Comparison of ENCODE assay signal across 10 cellular contexts in genomic region chr17:66855204-66855603, GRCh38. TPM values are rescaled to one million over a fixed set of nuclear protein-coding genes. Genes with fewer than 3 reads are reported as not detected.
A peak's percentile ranks its signal among the peaks of the same experiment; 100 is the strongest.
DNase-seq lines count a peak whose midpoint lies in the region; ATAC-seq and TF ChIP-seq lines count a peak whose summit lies in the region.
"Had no signal": no experiment of that assay in that cellular context is flagged by ENCODE, and none has a peak within 500 bp of the region (broad histone marks: within the 10 kb centered on the region; RNA-seq: fewer than 3 reads in every experiment).

No MANE protein-coding gene starts in this region.

- ATAC-seq in GM19328 (IDR thresholded peaks at IDR 0.05; ENCODE audit: unreplicated experiment) (no peak), GM21825 (IDR thresholded peaks at IDR 0.05; ENCODE audit: unreplicated experiment) (no peak)

- no peak overlapping the region for H3K4me3 Mint-ChIP-seq in HFFc6

- no peak for DNase-seq in HFFc6
- DNase-seq in activated CD8-positive, alpha-beta memory T cell treated with anti-CD3 and anti-CD28 coated beads, Interleukin-2, amount 50 U/mL, for 48 hours: peak; percentile 78
- DNase-seq in kidney epithelial cell (ENCODE audit: low read depth): no peak
- no peak for DNase-seq in anterior cingulate cortex (lab: John Stamatoyannopoulos, UW)
- DNase-seq in medulla oblongata (ENCODE audit: extremely low spot score): no peak
- DNase-seq: NCI-H446 had no signal

- no peak overlapping the region for H3K27ac ChIP-seq in C4-2B

- H3K27me3 Mint-ChIP-seq in HFFc6 (ENCODE audit: insufficient read depth): peaks cover 9% of the 10 kb centered on the region

- no peak overlapping the region for H3K27ac Mint-ChIP-seq in HFFc6

- H3K36me3 Mint-ChIP-seq in HFFc6 (ENCODE audit: low read depth): no peaks in the 10 kb centered on the region

- no peaks in the 10 kb centered on the region for H3K27me3 ChIP-seq in kidney epithelial cell (ENCODE audit: control insufficient read depth, insufficient read depth, low read length)

- no peak overlapping the region for H3K4me3 ChIP-seq in kidney epithelial cell (ENCODE audit: low read depth, low read length)

- H3K9me3 Mint-ChIP-seq in HFFc6: peaks cover 8% of the 10 kb centered on the region; the same call in 1 of the 2 replicates

- no peaks in the 10 kb centered on the region for H3K36me3 ChIP-seq in kidney epithelial cell (ENCODE audit: control insufficient read depth, insufficient read depth, low read length)

- TF ChIP-seq CTCF in C4-2B (conservative IDR thresholded peaks at IDR 0.05) (peak; percentile 86), HFFc6 (IDR thresholded peaks at IDR 0.05) (peak; percentile 76), kidney epithelial cell (IDR thresholded peaks at IDR 0.05; ENCODE audit: insufficient read depth, low read length, poor library complexity, severe bottlenecking) (peak; percentile 35)

- H3K4me1 Mint-ChIP-seq in HFFc6 (ENCODE audit: low read depth): no peaks in the 10 kb centered on the region

RNA-seq across cellular contexts. Expression of gene CACNG5, which starts 20.3 kb away (rescaled TPM):
- total RNA-seq in HFFc6 (2021; fragmentation: NEBNext Ultra II Directional; extraction: Animal tissue kit (Norgen Biotek cat#: 25700)): not detected
- not detected in 2 replicates for total RNA-seq in kidney epithelial cell
- total RNA-seq: subcutaneous adipose tissue had no signal

Comparison
In these comparisons a context has a peak if more than half of its experiments do, and no peak if none do; other contexts are left out.
1. CTCF ChIP-seq: peak in every context shown above with its lines; median percentile 86 in C4-2B; 76 in HFFc6; 35 in kidney epithelial cell.